8 cellular contexts compared by ENCODE assay signal in genomic region chr2:127084611-127085031, GRCh38. TPM values are rescaled to one million over a fixed set of nuclear protein-coding genes. Genes with fewer than 3 reads are reported as not detected.
DNase-seq lines count a peak whose midpoint lies in the region; ATAC-seq, FAIRE-seq and TF ChIP-seq lines count a peak whose summit lies in the region.

No MANE protein-coding gene starts in this region.

- peak overlapping the region; percentile 9 for H3K4me3 ChIP-seq in skeletal muscle cell (ENCODE audit: low read depth, low read length)

- TF ChIP-seq POLR2A in GM12891 (IDR thresholded peaks at IDR 0.05; ENCODE audit: low read depth, low read length), result no peak

- peak; percentile 30 for ATAC-seq in esophagus mucosa
- no peak for ATAC-seq in HG03135 (IDR thresholded peaks at IDR 0.05; ENCODE audit: unreplicated experiment)

- H3K27me3 Mint-ChIP-seq in activated CD4-positive, alpha-beta T cell treated with anti-CD3 and anti-CD28 coated beads, Interleukin-2, amount 10 ng/mL, durations not matched to agents 24 days and 14 days, result peaks cover 2% of the 10 kb centered on the region

- peak overlapping the region; percentile 47 for H3K4me3 Mint-ChIP-seq in activated CD4-positive, alpha-beta T cell treated with anti-CD3 and anti-CD28 coated beads, Interleukin-2, amount 10 ng/mL, durations not matched to agents 24 days and 14 days

- H3K36me3 Mint-ChIP-seq in activated CD4-positive, alpha-beta T cell treated with anti-CD3 and anti-CD28 coated beads, Interleukin-2, amount 10 ng/mL, durations not matched to agents 24 days and 14 days (ENCODE audit: low read depth), result no peaks in the 10 kb centered on the region

- peak; percentile 9 for FAIRE-seq in GM12891 (lab: Jason Lieb, UNC)

- H3K9me3 Mint-ChIP-seq in activated CD4-positive, alpha-beta T cell treated with anti-CD3 and anti-CD28 coated beads, Interleukin-2, amount 10 ng/mL, durations not matched to agents 24 days and 14 days, result no peaks in the 10 kb centered on the region

- intact Hi-C loops in activated CD4-positive, alpha-beta T cell treated with anti-CD3 and anti-CD28 coated beads, Interleukin-2, amount 10 ng/mL, durations not matched to agents 24 days and 14 days (cut with micrococcal nuclease), result loop anchor here (5.0 to 10.0 kb wide), 6 partner anchors 208 to 478 kb away; partner anchors contain the start of genes ERCC3, GYPC, MAP3K2 and PROC

- H3K4me1 Mint-ChIP-seq in activated CD4-positive, alpha-beta T cell treated with anti-CD3 and anti-CD28 coated beads, Interleukin-2, amount 10 ng/mL, durations not matched to agents 24 days and 14 days, result peaks cover 44% of the 10 kb centered on the region

- DNase-seq in GM12891 (ENCODE audit: insufficient read length, low spot score) (no peak), skeletal muscle cell (ENCODE audit: low read depth) (no peak), SKM-1 (lab: John Stamatoyannopoulos, UW; ENCODE audit: unreplicated experiment) (no peak), islet precursor cell (no peak), cerebellum (ENCODE audit: low spot score) (no peak)
- DNase-seq in activated CD4-positive, alpha-beta T cell treated with anti-CD3 and anti-CD28 coated beads, Interleukin-2, amount 10 ng/mL, durations not matched to agents 24 days and 14 days, result peak; percentile 81

- peak overlapping the region; percentile 84 for H3K27ac Mint-ChIP-seq in activated CD4-positive, alpha-beta T cell treated with anti-CD3 and anti-CD28 coated beads, Interleukin-2, amount 10 ng/mL, durations not matched to agents 24 days and 14 days

TF ChIP-seq in GM12891, 5 proteins besides CTCF, POLR2A, EP300 and RAD21:
- no peak for TF ChIP-seq SPI1 (IDR thresholded peaks at IDR 0.05; ENCODE audit: low read depth, low read length)
- TF ChIP-seq POLR2AphosphoS5 (IDR thresholded peaks at IDR 0.05; ENCODE audit: low read depth, low read length), result no peak
- no peak for TF ChIP-seq PAX5 (IDR thresholded peaks at IDR 0.05; ENCODE audit: insufficient read depth, low read length, severe bottlenecking)
- no peak for TF ChIP-seq POU2F2 (IDR thresholded peaks at IDR 0.05; ENCODE audit: low read depth, low read length)
- no peak for TF ChIP-seq TAF1 (IDR thresholded peaks at IDR 0.05; ENCODE audit: low read depth, low read length)

RNA-seq across cellular contexts. Expression of gene BIN1, which starts 22.3 kb away (rescaled TPM):
- polyA plus RNA-seq in GM12891 (2012; ENCODE audit: low read depth, missing spikeins), result 37.7 TPM
- total RNA-seq in activated CD4-positive, alpha-beta T cell treated with anti-CD3 and anti-CD28 coated beads, Interleukin-2, amount 10 ng/mL, durations not matched to agents 24 days and 14 days, result 38.3 and 39.7 TPM in 2 replicates
- total RNA-seq in esophagus mucosa (4.5 TPM), cerebellum (43.7 TPM)
